In genomic region chr12:4526923-4527546, GRCh38 we compare ENCODE assay signal across 8 cellular contexts. TPM values are rescaled to one million over a fixed set of nuclear protein-coding genes. Genes with fewer than 3 reads are reported as not detected.
DNase-seq lines count a peak whose midpoint lies in the region; ATAC-seq lines count a peak whose summit lies in the region.

No MANE protein-coding gene starts in this region.

- peak; percentile 35 for DNase-seq in NCI-H1092 treated with DMSO at 0.1 percent for 48 hours (lab: John Stamatoyannopoulos, UW)
- DNase-seq in NCI-H1092 (lab: John Stamatoyannopoulos, UW), result no peak
- DNase-seq in NCI-H2227 (lab: John Stamatoyannopoulos, UW; ENCODE audit: unreplicated experiment), result peak; percentile 1
- DNase-seq in dermis microvascular lymphatic vessel endothelial cell (ENCODE audit: low read depth in 2 of 2), result peak; percentile 5 to 13
- DNase-seq in renal cortical epithelial cell (ENCODE audit: low read depth), result peak; percentile 30
- no peak for DNase-seq in aorta
- no peak for DNase-seq in activated CD4-positive, alpha-beta T cell treated with anti-CD3 and anti-CD28 coated beads for 48 hours

- H3K4me3 ChIP-seq in aorta (ENCODE audit: low read length in 2 of 2), result no peak overlapping the region

- WGBS in aorta, 2 donors, result 81 to 90% methylated on average over 2 of the region's 2 CpGs

- no peaks in the 10 kb centered on the region for H3K4me1 ChIP-seq in aorta (ENCODE audit: control insufficient read depth in 1 of 2, insufficient read depth in 2 of 2, low read length in 2 of 2)

- H3K36me3 ChIP-seq in aorta (ENCODE audit: control insufficient read depth in 1 of 2, insufficient read depth in 2 of 2, low read length in 1 of 2), result peaks cover 0 to 3% of the 10 kb centered on the region in 2 donors

- H3K27ac ChIP-seq in aorta (ENCODE audit: low read depth in 1 of 2, low read length in 2 of 2), result no peak overlapping the region

- ATAC-seq in aorta (ENCODE audit: low FRiP score) (no peak), HG03565 (IDR thresholded peaks at IDR 0.05; ENCODE audit: unreplicated experiment) (no peak)

- intact Hi-C loops in aorta (cut with DNase I), result loop anchor here in 1 of 2 donors (5.0 kb wide), 1 partner anchor 220 kb away; no protein-coding TSS in a partner anchor

- no peaks in the 10 kb centered on the region for H3K9me3 ChIP-seq in aorta (ENCODE audit: control insufficient read depth, low read length)

- H3K27me3 ChIP-seq in aorta (ENCODE audit: control insufficient read depth in 1 of 2, insufficient read depth in 2 of 2, low read length in 1 of 2), result no peaks in the 10 kb centered on the region

RNA-seq across cellular contexts. Expression of gene RAD51AP1, which starts 11.7 kb away (rescaled TPM):
- total RNA-seq in dermis microvascular lymphatic vessel endothelial cell (6.3 and 14.1 TPM in 2 replicates), renal cortical epithelial cell (3.1 and 17.4 TPM in 2 replicates), aorta (1 to 10 TPM; 1.2 to 2.8 TPM)
- polyA plus RNA-seq in aorta, result 1 to 10 TPM; 2.2 to 2.9 TPM

RNA-seq across cellular contexts. Expression of gene DYRK4, which starts 35.0 kb away (rescaled TPM):
- total RNA-seq in dermis microvascular lymphatic vessel endothelial cell, result 23.6 and 46.8 TPM in 2 replicates
- 30.7 and 34.4 TPM in 2 replicates for total RNA-seq in renal cortical epithelial cell
- 10 to 100 TPM; 29.6 to 33.8 TPM for total RNA-seq in aorta
- 10 to 100 TPM; 45.3 to 74.8 TPM for polyA plus RNA-seq in aorta

Comparison
In these comparisons a context has a peak if more than half of its experiments do, and no peak if none do; other contexts are left out.
1. DNase-seq: peak in NCI-H1092 treated with DMSO at 0.1 percent for 48 hours (single experiment), NCI-H2227 (single experiment), dermis microvascular lymphatic vessel endothelial cell (2 of 2) and renal cortical epithelial cell (single experiment); none in NCI-H1092 (single experiment), aorta (0 of 2) and activated CD4-positive, alpha-beta T cell treated with anti-CD3 and anti-CD28 coated beads for 48 hours (single experiment).